Comparison of ENCODE assay signal across 26 cellular contexts in genomic region chr16:54121084-54121483, GRCh38.
"Had no signal": no experiment of that assay in that cellular context is flagged by ENCODE, and none has a peak within 500 bp of the region (broad histone marks: within the 10 kb centered on the region; RNA-seq: fewer than 3 reads in every experiment).

No MANE protein-coding gene starts in this region.

- H3K4me1 Mint-ChIP-seq: immature natural killer cell; stimulated activated effector memory CD8-positive, alpha-beta T cell treated with anti-CD3 and anti-CD28 coated beads, Interleukin-12 subunit alpha, Interleukin-12 subunit beta, amount 100 ng/mL, for 72 hours had no signal

- H3K27me3 ChIP-seq: colonic mucosa, esophagus squamous epithelium, right atrium auricular region, sigmoid colon, stomach, thyroid gland had no signal

- H3K27me3 Mint-ChIP-seq: dendritic cell treated with granulocyte-macrophage colony-stimulating factor and Interleukin-4, amounts not matched to agents 40 ng/mL and 50 ng/mL, for 4 days; naive thymus-derived CD8-positive, alpha-beta T cell had no signal

- H3K36me3 ChIP-seq: colonic mucosa, esophagus squamous epithelium, lower lobe of right lung, prostate gland, right atrium auricular region, sigmoid colon, thyroid gland had no signal

- H3K36me3 Mint-ChIP-seq: stimulated activated effector memory CD8-positive, alpha-beta T cell treated with anti-CD3 and anti-CD28 coated beads, Interleukin-12 subunit alpha, Interleukin-12 subunit beta, amount 100 ng/mL, for 72 hours had no signal

- H3K9me3 Mint-ChIP-seq: dendritic cell treated with granulocyte-macrophage colony-stimulating factor and Interleukin-4, amounts not matched to agents 40 ng/mL and 50 ng/mL, for 4 days; immature natural killer cell; naive thymus-derived CD8-positive, alpha-beta T cell; nephron progenitor cell; stimulated activated effector memory CD8-positive, alpha-beta T cell treated with anti-CD3 and anti-CD28 coated beads, Interleukin-12 subunit alpha, Interleukin-12 subunit beta, amount 100 ng/mL, for 72 hours had no signal

- H3K27ac ChIP-seq: colonic mucosa, esophagus squamous epithelium, lower lobe of right lung, prostate gland, right atrium auricular region, sigmoid colon, stomach, thyroid gland had no signal

- H3K9me3 ChIP-seq: colonic mucosa, esophagus squamous epithelium, lower lobe of right lung, prostate gland, right atrium auricular region, sigmoid colon, stomach, thyroid gland had no signal

- H3K4me3 ChIP-seq: colonic mucosa, esophagus squamous epithelium, lower lobe of right lung, prostate gland, right atrium auricular region, sigmoid colon, stomach, thyroid gland had no signal

- H3K4me1 ChIP-seq: colonic mucosa, lower lobe of right lung, prostate gland, right atrium auricular region, sigmoid colon, stomach, thyroid gland had no signal

- H3K4me3 Mint-ChIP-seq: dendritic cell treated with granulocyte-macrophage colony-stimulating factor and Interleukin-4, amounts not matched to agents 40 ng/mL and 50 ng/mL, for 4 days; immature natural killer cell; naive thymus-derived CD8-positive, alpha-beta T cell; nephron progenitor cell; stimulated activated effector memory CD8-positive, alpha-beta T cell treated with anti-CD3 and anti-CD28 coated beads, Interleukin-12 subunit alpha, Interleukin-12 subunit beta, amount 100 ng/mL, for 72 hours had no signal

- ATAC-seq: left ventricle myocardium superior; lower lobe of right lung; naive thymus-derived CD8-positive, alpha-beta T cell; stimulated activated effector memory CD8-positive, alpha-beta T cell treated with anti-CD3 and anti-CD28 coated beads, Interleukin-12 subunit alpha, Interleukin-12 subunit beta, amount 100 ng/mL, for 72 hours had no signal

- FAIRE-seq: endothelial cell of umbilical vein, frontal cortex had no signal

- DNase-seq: colonic mucosa; effector memory CD4-positive, alpha-beta T cell; erythroblast; esophagus squamous epithelium; hypothalamus; immature natural killer cell; islet precursor cell; kidney glomerular epithelial cell; left ventricle myocardium superior; lower lobe of right lung; naive thymus-derived CD8-positive, alpha-beta T cell; nephron progenitor cell; nucleus accumbens; sigmoid colon; stimulated activated CD4-positive, alpha-beta T cell treated with anti-CD3 and anti-CD28 coated beads, Interleukin-2, amount 100 ng/mL, for 24 hours; stimulated activated CD4-positive, alpha-beta T cell treated with anti-CD3 and anti-CD28 coated beads, Interleukin-4, amount 100 ng/mL, for 24 hours; stimulated activated naive CD4-positive, alpha-beta T cell treated with Interleukin-2 at 50 U/mL for 16 hours; stomach; thyroid gland; trophoblast cell had no signal

- H3K27ac Mint-ChIP-seq: dendritic cell treated with granulocyte-macrophage colony-stimulating factor and Interleukin-4, amounts not matched to agents 40 ng/mL and 50 ng/mL, for 4 days; immature natural killer cell; nephron progenitor cell; stimulated activated effector memory CD8-positive, alpha-beta T cell treated with anti-CD3 and anti-CD28 coated beads, Interleukin-12 subunit alpha, Interleukin-12 subunit beta, amount 100 ng/mL, for 72 hours had no signal
